Comparison of ENCODE assay signal across 7 cellular contexts in the genomic region with DNA sequence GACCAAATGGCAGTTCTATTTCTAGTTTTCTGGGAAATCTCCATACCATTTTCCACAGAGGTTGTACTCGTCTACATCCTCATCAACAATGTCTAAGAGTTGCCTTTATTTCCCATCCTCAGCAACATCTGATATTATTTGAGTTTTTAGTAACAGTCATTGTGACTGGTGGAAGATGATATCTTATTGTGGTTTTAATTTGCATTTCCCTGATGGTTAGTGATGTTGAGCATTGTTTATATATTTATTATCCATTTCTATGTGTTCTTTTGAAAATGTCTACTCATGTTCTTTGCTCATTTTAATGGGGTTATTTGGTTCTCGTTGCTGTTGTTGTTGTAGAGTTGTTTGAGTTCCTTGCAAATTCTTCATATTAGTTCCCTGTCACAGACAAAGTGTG.
DNase-seq lines count a peak whose midpoint lies in the region; ATAC-seq and TF ChIP-seq lines count a peak whose summit lies in the region.
"Not testable (repeated sequence)": the region's sequence is repeated elsewhere in the genome, so short reads cannot be mapped to it uniquely, and the experiment has no call there.

No MANE protein-coding gene starts in this region.

- H3K9me2 ChIP-seq in Loucy (replicated peaks; ENCODE audit: low read depth, low read length): not testable (repeated sequence)

- not testable (repeated sequence) for H3K27me3 ChIP-seq in CD8-positive, alpha-beta T cell (ENCODE audit: insufficient read depth, low read length); Loucy (ENCODE audit: insufficient read depth, low read length, poor library complexity, severe bottlenecking); naive thymus-derived CD4-positive, alpha-beta T cell (ENCODE audit: control insufficient read depth in 2 of 2, insufficient read depth in 2 of 2, low read length in 2 of 2)

- H3K27ac Mint-ChIP-seq in CD8-positive, alpha-beta T cell: peak overlapping the region; percentile 53
- H3K27ac Mint-ChIP-seq in activated CD4-positive, alpha-beta T cell treated with anti-CD3 and anti-CD28 coated beads, Interleukin-2, amount 10 ng/mL, durations not matched to agents 7 days and 5 days: peak overlapping the region; percentile 76
- peak overlapping the region; percentile 76 for H3K27ac Mint-ChIP-seq in activated CD8-positive, alpha-beta T cell treated with anti-CD3 and anti-CD28 coated beads, Interleukin-2, amount 10 ng/mL, durations not matched to agents 7 days and 5 days
- peak overlapping the region; percentile 71 for H3K27ac Mint-ChIP-seq in activated naive CD8-positive, alpha-beta T cell treated with anti-CD3 and anti-CD28 coated beads, Interleukin-2, amount 10 ng/mL, durations not matched to agents 7 days and 5 days
- H3K27ac Mint-ChIP-seq in naive thymus-derived CD4-positive, alpha-beta T cell: peak overlapping the region in 4 of 9 donors; percentile 56 to 90 (median 62)
- H3K27ac Mint-ChIP-seq in stimulated activated naive CD8-positive, alpha-beta T cell treated with anti-CD3 and anti-CD28 coated beads, Interleukin-15, amount 100 ng/mL, for 72 hours: not testable (repeated sequence)

- not testable (repeated sequence) for H3K79me2 ChIP-seq in Loucy (ENCODE audit: insufficient read depth, low read length)

- peak overlapping the region; percentile 13 for H3K4me3 Mint-ChIP-seq in CD8-positive, alpha-beta T cell
- not testable (repeated sequence) for H3K4me3 Mint-ChIP-seq in activated CD4-positive, alpha-beta T cell treated with anti-CD3 and anti-CD28 coated beads, Interleukin-2, amount 10 ng/mL, durations not matched to agents 7 days and 5 days
- H3K4me3 Mint-ChIP-seq in activated CD8-positive, alpha-beta T cell treated with anti-CD3 and anti-CD28 coated beads, Interleukin-2, amount 10 ng/mL, durations not matched to agents 7 days and 5 days: peak overlapping the region; percentile 37
- H3K4me3 Mint-ChIP-seq in activated naive CD8-positive, alpha-beta T cell treated with anti-CD3 and anti-CD28 coated beads, Interleukin-2, amount 10 ng/mL, durations not matched to agents 7 days and 5 days: peak overlapping the region; percentile 41
- H3K4me3 Mint-ChIP-seq in naive thymus-derived CD4-positive, alpha-beta T cell: peak overlapping the region in 5 of 10 donors; percentile 21 to 73 (median 60)
- peak overlapping the region; percentile 3 to 9 for H3K4me3 Mint-ChIP-seq in stimulated activated naive CD8-positive, alpha-beta T cell treated with anti-CD3 and anti-CD28 coated beads, Interleukin-15, amount 100 ng/mL, for 72 hours

- not testable (repeated sequence) for H3K9me3 Mint-ChIP-seq in CD8-positive, alpha-beta T cell; activated CD4-positive, alpha-beta T cell treated with anti-CD3 and anti-CD28 coated beads, Interleukin-2, amount 10 ng/mL, durations not matched to agents 7 days and 5 days; activated CD8-positive, alpha-beta T cell treated with anti-CD3 and anti-CD28 coated beads, Interleukin-2, amount 10 ng/mL, durations not matched to agents 7 days and 5 days (ENCODE audit: insufficient read depth); activated naive CD8-positive, alpha-beta T cell treated with anti-CD3 and anti-CD28 coated beads, Interleukin-2, amount 10 ng/mL, durations not matched to agents 7 days and 5 days; naive thymus-derived CD4-positive, alpha-beta T cell; stimulated activated naive CD8-positive, alpha-beta T cell treated with anti-CD3 and anti-CD28 coated beads, Interleukin-15, amount 100 ng/mL, for 72 hours

- intact Hi-C loops in CD8-positive, alpha-beta T cell (cut with DNase I, micrococcal nuclease); naive thymus-derived CD4-positive, alpha-beta T cell (cut with micrococcal nuclease): not testable (repeated sequence)

- H4K20me1 ChIP-seq in Loucy (ENCODE audit: insufficient read depth, low read length, poor library complexity, severe bottlenecking): not testable (repeated sequence)

- ATAC-seq in CD8-positive, alpha-beta T cell; activated CD8-positive, alpha-beta T cell treated with anti-CD3 and anti-CD28 coated beads, Interleukin-2, amount 10 ng/mL, durations not matched to agents 7 days and 5 days; activated naive CD8-positive, alpha-beta T cell treated with anti-CD3 and anti-CD28 coated beads, Interleukin-2, amount 10 ng/mL, durations not matched to agents 7 days and 5 days (ENCODE audit: low read depth); stimulated activated naive CD8-positive, alpha-beta T cell treated with anti-CD3 and anti-CD28 coated beads, Interleukin-15, amount 100 ng/mL, for 72 hours: not testable (repeated sequence)
- peak; percentile 62 for ATAC-seq in naive thymus-derived CD4-positive, alpha-beta T cell

- CTCF ChIA-PET in CD8-positive, alpha-beta T cell (lab: Charles Lee): interaction anchor here (0.7 kb wide), 1 partner anchor 59 kb away, joined by 3 read pairs; no protein-coding TSS in a partner anchor
- CTCF ChIA-PET in activated CD4-positive, alpha-beta T cell treated with anti-CD3 and anti-CD28 coated beads, Interleukin-2, amount 10 ng/mL, durations not matched to agents 7 days and 5 days (lab: Charles Lee); activated CD8-positive, alpha-beta T cell treated with anti-CD3 and anti-CD28 coated beads, Interleukin-2, amount 10 ng/mL, durations not matched to agents 7 days and 5 days (lab: Charles Lee); naive thymus-derived CD4-positive, alpha-beta T cell (lab: Charles Lee): not testable (repeated sequence)

- not testable (repeated sequence) for TF ChIP-seq CTCF in CD8-positive, alpha-beta T cell (IDR thresholded peaks at IDR 0.05); Loucy (conservative IDR thresholded peaks at IDR 0.05; ENCODE audit: low read length)

- H3K4me3 ChIP-seq in CD8-positive, alpha-beta T cell (ENCODE audit: low read depth, low read length); naive thymus-derived CD4-positive, alpha-beta T cell (ENCODE audit: low read length): not testable (repeated sequence)
- H3K4me3 ChIP-seq in Loucy (ENCODE audit: low read length, poor library complexity, severe bottlenecking): peak overlapping the region; percentile 57

- H3K27me3 Mint-ChIP-seq in CD8-positive, alpha-beta T cell (ENCODE audit: low read depth); activated CD4-positive, alpha-beta T cell treated with anti-CD3 and anti-CD28 coated beads, Interleukin-2, amount 10 ng/mL, durations not matched to agents 7 days and 5 days; activated CD8-positive, alpha-beta T cell treated with anti-CD3 and anti-CD28 coated beads, Interleukin-2, amount 10 ng/mL, durations not matched to agents 7 days and 5 days (ENCODE audit: low read depth); activated naive CD8-positive, alpha-beta T cell treated with anti-CD3 and anti-CD28 coated beads, Interleukin-2, amount 10 ng/mL, durations not matched to agents 7 days and 5 days; naive thymus-derived CD4-positive, alpha-beta T cell; stimulated activated naive CD8-positive, alpha-beta T cell treated with anti-CD3 and anti-CD28 coated beads, Interleukin-15, amount 100 ng/mL, for 72 hours: not testable (repeated sequence)

- not testable (repeated sequence) for H3K4me1 ChIP-seq in CD8-positive, alpha-beta T cell (ENCODE audit: insufficient read depth, low read length)
- H3K4me1 ChIP-seq in Loucy (ENCODE audit: insufficient read depth, low read length, poor library complexity, severe bottlenecking): peaks cover 74% of the 10 kb centered on the region
- H3K4me1 ChIP-seq in naive thymus-derived CD4-positive, alpha-beta T cell (ENCODE audit: control insufficient read depth in 2 of 2, insufficient read depth in 2 of 2, low read length in 2 of 2): peaks cover 7 to 14% of the 10 kb centered on the region in 2 donors

- H3K9ac ChIP-seq in Loucy (ENCODE audit: low read depth, low read length, poor library complexity, severe bottlenecking): peak overlapping the region; percentile 74

- H3F3A ChIP-seq in Loucy (ENCODE audit: low read depth): peaks cover 14% of the 10 kb centered on the region

- not testable (repeated sequence) for H3K36me3 Mint-ChIP-seq in CD8-positive, alpha-beta T cell; activated CD4-positive, alpha-beta T cell treated with anti-CD3 and anti-CD28 coated beads, Interleukin-2, amount 10 ng/mL, durations not matched to agents 7 days and 5 days (ENCODE audit: low read depth); activated CD8-positive, alpha-beta T cell treated with anti-CD3 and anti-CD28 coated beads, Interleukin-2, amount 10 ng/mL, durations not matched to agents 7 days and 5 days (ENCODE audit: low read depth); activated naive CD8-positive, alpha-beta T cell treated with anti-CD3 and anti-CD28 coated beads, Interleukin-2, amount 10 ng/mL, durations not matched to agents 7 days and 5 days; naive thymus-derived CD4-positive, alpha-beta T cell

- not testable (repeated sequence) for H3K9me3 ChIP-seq in CD8-positive, alpha-beta T cell (ENCODE audit: low read length); Loucy (ENCODE audit: insufficient read depth, low read depth, low read length); naive thymus-derived CD4-positive, alpha-beta T cell (ENCODE audit: control insufficient read depth in 2 of 3, low read length in 3 of 3)

- POLR2A ChIA-PET in CD8-positive, alpha-beta T cell (lab: Charles Lee); activated CD4-positive, alpha-beta T cell treated with anti-CD3 and anti-CD28 coated beads, Interleukin-2, amount 10 ng/mL, durations not matched to agents 7 days and 5 days (lab: Charles Lee); activated CD8-positive, alpha-beta T cell treated with anti-CD3 and anti-CD28 coated beads, Interleukin-2, amount 10 ng/mL, durations not matched to agents 7 days and 5 days (lab: Charles Lee); activated naive CD8-positive, alpha-beta T cell treated with anti-CD3 and anti-CD28 coated beads, Interleukin-2, amount 10 ng/mL, durations not matched to agents 7 days and 5 days (lab: Charles Lee); naive thymus-derived CD4-positive, alpha-beta T cell (lab: Charles Lee): not testable (repeated sequence)

- not testable (repeated sequence) for H3K27ac ChIP-seq in CD8-positive, alpha-beta T cell (ENCODE audit: low read depth, low read length); naive thymus-derived CD4-positive, alpha-beta T cell (ENCODE audit: low read depth, low read length)

- peaks cover 63% of the 10 kb centered on the region for H3K4me1 Mint-ChIP-seq in CD8-positive, alpha-beta T cell (ENCODE audit: low read depth)
- peaks cover 55% of the 10 kb centered on the region for H3K4me1 Mint-ChIP-seq in activated CD4-positive, alpha-beta T cell treated with anti-CD3 and anti-CD28 coated beads, Interleukin-2, amount 10 ng/mL, durations not matched to agents 7 days and 5 days
- H3K4me1 Mint-ChIP-seq in activated CD8-positive, alpha-beta T cell treated with anti-CD3 and anti-CD28 coated beads, Interleukin-2, amount 10 ng/mL, durations not matched to agents 7 days and 5 days (ENCODE audit: low read depth): peaks cover 67% of the 10 kb centered on the region
- H3K4me1 Mint-ChIP-seq in activated naive CD8-positive, alpha-beta T cell treated with anti-CD3 and anti-CD28 coated beads, Interleukin-2, amount 10 ng/mL, durations not matched to agents 7 days and 5 days: peaks cover 26% of the 10 kb centered on the region
- H3K4me1 Mint-ChIP-seq in naive thymus-derived CD4-positive, alpha-beta T cell: peaks cover 0 to 32% (median 0%) of the 10 kb centered on the region in 7 donors
- H3K4me1 Mint-ChIP-seq in stimulated activated naive CD8-positive, alpha-beta T cell treated with anti-CD3 and anti-CD28 coated beads, Interleukin-15, amount 100 ng/mL, for 72 hours: peaks cover 50% of the 10 kb centered on the region

- not testable (repeated sequence) for H3K36me3 ChIP-seq in CD8-positive, alpha-beta T cell (ENCODE audit: insufficient read depth, low read length); Loucy (ENCODE audit: insufficient read depth, low read length); naive thymus-derived CD4-positive, alpha-beta T cell (ENCODE audit: control insufficient read depth in 2 of 3, insufficient read depth in 3 of 3, low read length in 3 of 3)

- peak overlapping the region; percentile 88 for H3K4me2 ChIP-seq in Loucy (ENCODE audit: low read depth, low read length, poor library complexity, severe bottlenecking)

- not testable (repeated sequence) for H2AFZ ChIP-seq in Loucy (ENCODE audit: low read length)

- DNase-seq in CD8-positive, alpha-beta T cell; activated CD4-positive, alpha-beta T cell treated with anti-CD3 and anti-CD28 coated beads, Interleukin-2, amount 10 ng/mL, durations not matched to agents 7 days and 5 days; activated CD8-positive, alpha-beta T cell treated with anti-CD3 and anti-CD28 coated beads, Interleukin-2, amount 10 ng/mL, durations not matched to agents 7 days and 5 days; activated naive CD8-positive, alpha-beta T cell treated with anti-CD3 and anti-CD28 coated beads, Interleukin-2, amount 10 ng/mL, durations not matched to agents 7 days and 5 days; naive thymus-derived CD4-positive, alpha-beta T cell; stimulated activated naive CD8-positive, alpha-beta T cell treated with anti-CD3 and anti-CD28 coated beads, Interleukin-15, amount 100 ng/mL, for 72 hours: not testable (repeated sequence)
